16 cellular contexts compared by ENCODE assay signal in the genomic region with DNA sequence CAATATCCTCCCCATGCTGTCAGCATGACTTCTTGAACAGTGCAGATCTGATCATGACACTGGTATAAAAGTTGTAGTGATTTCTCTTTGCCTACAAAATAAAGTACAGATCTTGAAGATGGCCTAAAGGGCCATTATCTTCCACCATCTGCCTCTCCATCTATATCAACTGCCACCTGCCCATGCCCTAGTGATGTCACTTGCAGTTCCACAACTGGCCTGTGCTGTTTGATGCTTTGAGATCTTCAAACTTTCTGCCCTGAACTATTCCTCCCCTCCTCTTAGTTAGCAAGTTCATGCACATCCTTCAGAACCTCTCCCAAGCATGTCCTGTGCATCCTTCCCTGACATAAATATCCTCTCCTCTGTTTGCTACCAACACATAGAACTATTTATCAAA.
DNase-seq lines count a peak whose midpoint lies in the region; ATAC-seq and TF ChIP-seq lines count a peak whose summit lies in the region.
"Had no signal": no experiment of that assay in that cellular context is flagged by ENCODE, and none has a peak within 500 bp of the region (broad histone marks: within the 10 kb centered on the region; RNA-seq: fewer than 3 reads in every experiment).

No MANE protein-coding gene starts in this region.

- H3K4me3 ChIP-seq in GM12865 (ENCODE audit: low read depth, low read length) (no peak overlapping the region), KMS-11 (IDR thresholded peaks at IDR 0.05; ENCODE audit: insufficient read depth, low read depth, low read length) (no peak overlapping the region), body of pancreas (no peak overlapping the region)
- H3K4me3 ChIP-seq: dorsolateral prefrontal cortex, skin epidermis had no signal

- H3K9me3 ChIP-seq in body of pancreas, result no peaks in the 10 kb centered on the region

- no peaks in the 10 kb centered on the region for H3K27me3 ChIP-seq in KMS-11 (ENCODE audit: insufficient read depth, low read depth)
- no peaks in the 10 kb centered on the region for H3K27me3 ChIP-seq in body of pancreas
- H3K27me3 ChIP-seq: dorsolateral prefrontal cortex had no signal

- intact Hi-C loops in body of pancreas (cut with DNase I), result no loop called here

- H3K4me2 ChIP-seq in KMS-11, result peak overlapping the region; percentile 20; the same call in 1 of the 2 replicates

- no peak for TF ChIP-seq POLR2A in body of pancreas (IDR thresholded peaks at IDR 0.05)
- no peak for TF ChIP-seq POLR2A in erythroblast (IDR thresholded peaks at IDR 0.05; ENCODE audit: low read length)

- H3K27ac ChIP-seq in KMS-11 (no peak overlapping the region), body of pancreas (no peak overlapping the region)
- H3K27ac ChIP-seq: dorsolateral prefrontal cortex, skin epidermis had no signal

- H3K9ac ChIP-seq in KMS-11, result no peak overlapping the region

- no peak overlapping the region for H2AFZ ChIP-seq in KMS-11 (ENCODE audit: low read depth)

- H3K36me3 ChIP-seq in KMS-11 (ENCODE audit: insufficient read depth) (no peaks in the 10 kb centered on the region), body of pancreas (replicated peaks in 1 of 2; ENCODE audit: insufficient read depth in 1 of 2, low read depth in 2 of 2) (no peaks in the 10 kb centered on the region)

- DNase-seq in GM12865 (ENCODE audit: low read depth) (peak; percentile 20), kidney tubule cell (ENCODE audit: low spot score) (peak; percentile 23), body of pancreas (no peak), erythroblast (lab: John Stamatoyannopoulos, UW) (no peak), nucleus accumbens (lab: John Stamatoyannopoulos, UW) (no peak), AG20443 (ENCODE audit: low spot score) (no peak)
- DNase-seq: activated CD4-positive, alpha-beta T cell treated with anti-CD3 and anti-CD28 coated beads for 1 hour; dorsolateral prefrontal cortex; GF-D8; KBM-7; NCI-H2029; NCI-H526 treated with DMSO at 0.1 percent for 48 hours; SW 1271 had no signal

- ATAC-seq in GM19455 (IDR thresholded peaks at IDR 0.05; ENCODE audit: unreplicated experiment) (peak; percentile 57), body of pancreas (no peak)

- H4K20me1 ChIP-seq in KMS-11 (ENCODE audit: insufficient read depth), result no peaks in the 10 kb centered on the region

- H3K4me1 ChIP-seq in KMS-11 (ENCODE audit: low read depth, poor library complexity, severe bottlenecking), result peaks cover 23% of the 10 kb centered on the region
- H3K4me1 ChIP-seq in body of pancreas, result peaks cover 26% of the 10 kb centered on the region

- peak; percentile 16 for TF ChIP-seq CTCF in GM12865 (IDR thresholded peaks at IDR 0.05; ENCODE audit: insufficient read depth, low read depth, low read length, missing control alignments)
- TF ChIP-seq CTCF in KMS-11 (conservative IDR thresholded peaks at IDR 0.05; ENCODE audit: low read depth, low read length), result peak; percentile 31; the same call in 1 of the 2 replicates
- TF ChIP-seq CTCF in body of pancreas (IDR thresholded peaks at IDR 0.05), result no peak

- no peaks in the 10 kb centered on the region for H3K79me2 ChIP-seq in KMS-11 (ENCODE audit: insufficient read depth, low read depth)

Comparison
In these comparisons a context has a peak if more than half of its experiments do, and no peak if none do; other contexts are left out.
1. DNase-seq: peak in GM12865 (single experiment) and kidney tubule cell (single experiment); none in body of pancreas (0 of 4), erythroblast (0 of 2), nucleus accumbens (0 of 56) and AG20443 (single experiment).
2. CTCF ChIP-seq: peak in GM12865 (single experiment) and KMS-11 (single experiment); none in body of pancreas (0 of 7).